Comparison of ENCODE assay signal across 28 cellular contexts in the genomic region with DNA sequence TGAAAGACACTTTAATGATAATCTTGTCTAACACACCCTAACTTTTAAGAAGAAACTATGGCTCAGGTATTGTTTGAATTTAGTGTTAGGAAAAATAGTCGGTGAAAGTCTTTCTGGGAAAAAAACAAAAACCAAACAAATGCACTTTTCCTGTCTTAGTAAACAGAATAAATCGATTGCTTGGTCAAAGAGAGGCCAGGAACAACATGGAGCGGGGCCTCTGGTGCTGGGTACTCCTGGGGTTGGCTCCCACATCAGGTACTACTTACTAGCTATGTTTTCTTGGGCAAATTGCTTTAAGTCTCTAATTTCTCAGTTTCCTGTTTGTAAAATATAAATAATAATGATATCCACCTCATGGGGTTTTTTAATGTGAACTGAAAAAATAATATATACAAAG.
"Had no signal": no experiment of that assay in that cellular context is flagged by ENCODE, and none has a peak within 500 bp of the region (broad histone marks: within the 10 kb centered on the region; RNA-seq: fewer than 3 reads in every experiment).

No MANE protein-coding gene starts in this region.

- H3K27me3 ChIP-seq: colonic mucosa, dorsolateral prefrontal cortex, esophagus muscularis mucosa, esophagus squamous epithelium, gastrocnemius medialis, gastroesophageal sphincter, heart left ventricle, heart right ventricle had no signal

- H3K36me3 ChIP-seq: colonic mucosa, esophagus squamous epithelium, gastrocnemius medialis, heart right ventricle had no signal

- H3K9me3 ChIP-seq: colonic mucosa, esophagus muscularis mucosa, esophagus squamous epithelium, gastrocnemius medialis, gastroesophageal sphincter, heart left ventricle, heart right ventricle had no signal

- H3K4me3 ChIP-seq: colonic mucosa, coronary artery, dorsolateral prefrontal cortex, esophagus muscularis mucosa, esophagus squamous epithelium, gastrocnemius medialis, gastroesophageal sphincter, heart left ventricle, heart right ventricle had no signal

- H3K4me1 ChIP-seq: colonic mucosa, foreskin keratinocyte had no signal

- FAIRE-seq: colon, endometrium, endothelial cell of umbilical vein, frontal cortex had no signal

- H3K27ac ChIP-seq: colonic mucosa, dorsolateral prefrontal cortex, epithelial cell of prostate, esophagus muscularis mucosa, esophagus squamous epithelium, foreskin keratinocyte, gastrocnemius medialis, gastroesophageal sphincter, heart right ventricle had no signal

- DNase-seq: colonic mucosa; cortex of kidney; dermis blood vessel endothelial cell; dorsolateral prefrontal cortex; effector CD4-positive, alpha-beta T cell; effector CD8-positive, alpha-beta T cell; effector memory CD4-positive, alpha-beta T cell; effector memory CD8-positive, alpha-beta T cell; endodermal cell; erythroblast; esophagus squamous epithelium; foreskin fibroblast; foreskin keratinocyte; foreskin melanocyte; gastrocnemius medialis; glutamatergic neuron; head of caudate nucleus; heart left ventricle; heart right ventricle had no signal

- ATAC-seq: effector memory CD8-positive, alpha-beta T cell; esophagus mucosa; foreskin keratinocyte; gastrocnemius medialis; gastroesophageal sphincter; heart left ventricle; heart right ventricle had no signal
